12 cellular contexts compared by ENCODE assay signal in genomic region chr17:30113213-30113612, GRCh38. TPM values are rescaled to one million over a fixed set of nuclear protein-coding genes. Genes with fewer than 3 reads are reported as not detected.
DNase-seq lines count a peak whose midpoint lies in the region; ATAC-seq and TF ChIP-seq lines count a peak whose summit lies in the region.
"Had no signal": no experiment of that assay in that cellular context is flagged by ENCODE, and none has a peak within 500 bp of the region (broad histone marks: within the 10 kb centered on the region; RNA-seq: fewer than 3 reads in every experiment).

No MANE protein-coding gene starts in this region.

- H3K27ac Mint-ChIP-seq in activated CD4-positive, alpha-beta memory T cell treated with anti-CD3 and anti-CD28 coated beads, Interleukin-2, amount 10 ng/mL, durations not matched to agents 7 days and 5 days, result no peak overlapping the region
- H3K27ac Mint-ChIP-seq in natural killer cell, result peak overlapping the region; percentile 56 to 65
- H3K27ac Mint-ChIP-seq: mesothelial cell of epicardium had no signal

- H3K79me2 ChIP-seq in Loucy (ENCODE audit: insufficient read depth, low read length), result peaks cover 16% of the 10 kb centered on the region

- H2AFZ ChIP-seq in Loucy (ENCODE audit: low read length), result peak overlapping the region; percentile 24; the same call in 1 of the 2 replicates

- ATAC-seq in GM18907 (IDR thresholded peaks at IDR 0.05; ENCODE audit: unreplicated experiment), result peak; percentile 47
- peak in 1 of 3 donors; percentile 52 for ATAC-seq in natural killer cell
- no peak for ATAC-seq in GM19452 (IDR thresholded peaks at IDR 0.05; ENCODE audit: unreplicated experiment)

- TF ChIP-seq CTCF in Loucy (conservative IDR thresholded peaks at IDR 0.05; ENCODE audit: low read length), result no peak
- TF ChIP-seq CTCF in natural killer cell (IDR thresholded peaks at IDR 0.05), result no peak

- peak overlapping the region; percentile 3 for H3K4me3 ChIP-seq in Loucy (ENCODE audit: low read length, poor library complexity, severe bottlenecking)
- H3K4me3 ChIP-seq: adrenal gland had no signal

- peaks cover 34% of the 10 kb centered on the region for H3K4me1 Mint-ChIP-seq in activated CD4-positive, alpha-beta memory T cell treated with anti-CD3 and anti-CD28 coated beads, Interleukin-2, amount 10 ng/mL, durations not matched to agents 7 days and 5 days
- peaks cover 25 to 31% of the 10 kb centered on the region in 2 donors for H3K4me1 Mint-ChIP-seq in natural killer cell

- intact Hi-C loops in natural killer cell (cut with micrococcal nuclease), result no loop called here

- no peaks in the 10 kb centered on the region for H3K9me3 ChIP-seq in Loucy (ENCODE audit: insufficient read depth, low read depth, low read length)
- H3K9me3 ChIP-seq: adrenal gland had no signal

- peaks cover 9% of the 10 kb centered on the region for H3K36me3 Mint-ChIP-seq in activated CD4-positive, alpha-beta memory T cell treated with anti-CD3 and anti-CD28 coated beads, Interleukin-2, amount 10 ng/mL, durations not matched to agents 7 days and 5 days (ENCODE audit: low read depth)
- peaks cover 7% of the 10 kb centered on the region for H3K36me3 Mint-ChIP-seq in natural killer cell
- H3K36me3 Mint-ChIP-seq: mesothelial cell of epicardium had no signal

- no peaks in the 10 kb centered on the region for H3K36me3 ChIP-seq in Loucy (ENCODE audit: insufficient read depth, low read length)
- H3K36me3 ChIP-seq: adrenal gland had no signal

- peaks cover 25% of the 10 kb centered on the region for H3K4me1 ChIP-seq in Loucy (ENCODE audit: insufficient read depth, low read length, poor library complexity, severe bottlenecking)

- H3K27me3 Mint-ChIP-seq in activated CD4-positive, alpha-beta memory T cell treated with anti-CD3 and anti-CD28 coated beads, Interleukin-2, amount 10 ng/mL, durations not matched to agents 7 days and 5 days, result peaks cover 4% of the 10 kb centered on the region
- H3K27me3 Mint-ChIP-seq in natural killer cell (ENCODE audit: low read depth in 2 of 2), result peaks cover 2 to 11% of the 10 kb centered on the region in 2 donors

- H3K27me3 ChIP-seq in Loucy (ENCODE audit: insufficient read depth, low read length, poor library complexity, severe bottlenecking), result no peaks in the 10 kb centered on the region
- H3K27me3 ChIP-seq: adrenal gland had no signal

- H3K9me2 ChIP-seq in Loucy (replicated peaks; ENCODE audit: low read depth, low read length), result no peaks in the 10 kb centered on the region

- H4K20me1 ChIP-seq in Loucy (ENCODE audit: insufficient read depth, low read length, poor library complexity, severe bottlenecking), result peaks cover 11% of the 10 kb centered on the region

- CTCF ChIA-PET in activated CD4-positive, alpha-beta memory T cell treated with anti-CD3 and anti-CD28 coated beads, Interleukin-2, amount 10 ng/mL, durations not matched to agents 7 days and 5 days (lab: Charles Lee), result interaction anchor here (1.1 to 4.1 kb wide), 7 partner anchors 8 to 496 kb away, joined by 3 to 54 read pairs (median 9); partner anchors contain the start of gene GOSR1

- H3F3A ChIP-seq in Loucy (ENCODE audit: low read depth), result 0 out of 2 replicates have a peak, but pooled peaks cover 5% of the 10 kb centered on the region

- peak overlapping the region; percentile 42 for H3K4me2 ChIP-seq in Loucy (ENCODE audit: low read depth, low read length, poor library complexity, severe bottlenecking)

- peak; percentile 43 for DNase-seq in activated CD4-positive, alpha-beta memory T cell treated with anti-CD3 and anti-CD28 coated beads, Interleukin-2, amount 10 ng/mL, durations not matched to agents 7 days and 5 days
- DNase-seq in natural killer cell (no peak), NCI-H1436 treated with DMSO at 0.1 percent for 48 hours (lab: John Stamatoyannopoulos, UW) (no peak), NCI-H1092 treated with DMSO at 0.1 percent for 48 hours (lab: John Stamatoyannopoulos, UW) (no peak), NCI-H526 treated with DMSO at 0.1 percent for 48 hours (lab: John Stamatoyannopoulos, UW) (no peak)
- DNase-seq: adrenal gland; NCI-H187 treated with DMSO at 0.1 percent for 48 hours; stimulated activated CD4-positive, alpha-beta T cell treated with anti-CD3 and anti-CD28 coated beads, Interleukin-15, amount 100 ng/mL, for 24 hours had no signal

- H3K9ac ChIP-seq in Loucy (ENCODE audit: low read depth, low read length, poor library complexity, severe bottlenecking), result peak overlapping the region; percentile 2

- H3K9me3 Mint-ChIP-seq in activated CD4-positive, alpha-beta memory T cell treated with anti-CD3 and anti-CD28 coated beads, Interleukin-2, amount 10 ng/mL, durations not matched to agents 7 days and 5 days, result no peaks in the 10 kb centered on the region
- no peaks in the 10 kb centered on the region for H3K9me3 Mint-ChIP-seq in natural killer cell
- H3K9me3 Mint-ChIP-seq: mesothelial cell of epicardium had no signal

- no peak overlapping the region for H3K4me3 Mint-ChIP-seq in activated CD4-positive, alpha-beta memory T cell treated with anti-CD3 and anti-CD28 coated beads, Interleukin-2, amount 10 ng/mL, durations not matched to agents 7 days and 5 days
- peak overlapping the region; percentile 45 for H3K4me3 Mint-ChIP-seq in natural killer cell
- H3K4me3 Mint-ChIP-seq: mesothelial cell of epicardium had no signal

- POLR2A ChIA-PET in activated CD4-positive, alpha-beta memory T cell treated with anti-CD3 and anti-CD28 coated beads, Interleukin-2, amount 10 ng/mL, durations not matched to agents 7 days and 5 days (lab: Charles Lee), result interaction anchor here (0.9 to 5.4 kb wide), 4 partner anchors 8 to 266 kb away, joined by 3 to 30 read pairs (median 4); partner anchors contain the start of genes CPD and TMIGD1

RNA-seq across cellular contexts. Expression of gene NSRP1, which starts 3.4 kb away (rescaled TPM):
- total RNA-seq in activated CD4-positive, alpha-beta memory T cell treated with anti-CD3 and anti-CD28 coated beads, Interleukin-2, amount 10 ng/mL, durations not matched to agents 7 days and 5 days, result 10 to 100 TPM; 21.6 to 22.7 TPM
- total RNA-seq in natural killer cell, result 10 to 100 TPM; 27.0 to 33.7 (median 29.7) TPM
